Comparison of ENCODE assay signal across 8 cellular contexts in genomic region chr1:20185834-20186782, GRCh38. TPM values are rescaled to one million over a fixed set of nuclear protein-coding genes. Genes with fewer than 3 reads are reported as not detected.
DNase-seq lines count a peak whose midpoint lies in the region; ATAC-seq and TF ChIP-seq lines count a peak whose summit lies in the region.

PLA2G2C (minus strand) TSS chr1:20186518; CDS start chr1:20177363, 9,155 bp downstream.
UBXN10 (plus strand) TSS chr1:20186096; CDS start chr1:20190562, 4,466 bp downstream.

- no peaks in the 10 kb centered on the region for H3K36me3 ChIP-seq in CD8-positive, alpha-beta T cell (ENCODE audit: insufficient read depth, low read length)
- no peaks in the 10 kb centered on the region for H3K36me3 ChIP-seq in OCI-LY3 (replicated peaks; ENCODE audit: low read depth, low read length)
- no peaks in the 10 kb centered on the region for H3K36me3 ChIP-seq in spleen

- peak within 1 kb of the TSS; percentile 70 for H2AFZ ChIP-seq in OCI-LY3 (ENCODE audit: low read depth, low read length)

- peak within 1 kb of the TSS; percentile 93 for H3K4me2 ChIP-seq in OCI-LY3 (ENCODE audit: low read length)

- H3K9ac ChIP-seq in OCI-LY3 (ENCODE audit: low read length) = peak within 1 kb of the TSS; percentile 88

- peak within 1 kb of the TSS; percentile 47 for H3K4me3 ChIP-seq in CD8-positive, alpha-beta T cell (ENCODE audit: low read depth, low read length)
- H3K4me3 ChIP-seq in OCI-LY3 (ENCODE audit: low read length) (peak within 1 kb of the TSS; percentile 97), spleen (peak within 1 kb of the TSS; percentile 11 to 68 (median 29))

- no peaks in the 10 kb centered on the region for H3K27me3 ChIP-seq in CD8-positive, alpha-beta T cell (ENCODE audit: insufficient read depth, low read length)
- H3K27me3 ChIP-seq in OCI-LY3 (ENCODE audit: low read depth, low read length) (no peaks in the 10 kb centered on the region), spleen (replicated peaks in 1 of 7) (peaks cover 0 to 66% (median 22%) of the 10 kb centered on the region in 7 donors)

- 2 to 5% (median 2%) methylated on average over 17 to 52 of the region's 52 CpGs for WGBS in spleen, 5 donors

- intact Hi-C loops in CD8-positive, alpha-beta T cell (cut with DNase I, micrococcal nuclease) = no loop called here
- intact Hi-C loops in activated naive CD4-positive, alpha-beta T cell treated with anti-CD3 and anti-CD28 coated beads for 36 hours (cut with micrococcal nuclease) = loop anchor here (1.0 to 10.0 kb wide), 7 partner anchors 9 to 1109 kb away; partner anchors contain the start of genes ECE1 and TMCO4
- intact Hi-C loops in spleen (cut with DNase I; ENCODE audit: low total_unique reads) = no loop called here

- no peak for TF ChIP-seq CTCF in CD8-positive, alpha-beta T cell (IDR thresholded peaks at IDR 0.05)
- TF ChIP-seq CTCF in OCI-LY3 (IDR thresholded peaks at IDR 0.05; ENCODE audit: low read depth, low read length) (no peak), spleen (IDR thresholded peaks at IDR 0.05 in 8 of 11, conservative IDR thresholded peaks at IDR 0.05 in 3 of 11) (no peak)

- H3K27ac ChIP-seq in CD8-positive, alpha-beta T cell (ENCODE audit: low read depth, low read length) = peak within 1 kb of the TSS; percentile 39
- H3K27ac ChIP-seq in OCI-LY3 (ENCODE audit: low read length) = peak within 1 kb of the TSS; percentile 48
- H3K27ac ChIP-seq in spleen = peak within 1 kb of the TSS in 3 of 8 donors; percentile 53 to 59 (median 59)

- no peak for TF ChIP-seq POLR2A in spleen (IDR thresholded peaks at IDR 0.05)

- no peaks in the 10 kb centered on the region for H3K79me2 ChIP-seq in OCI-LY3 (ENCODE audit: low read length)

- no peaks in the 10 kb centered on the region for H3K9me3 ChIP-seq in CD8-positive, alpha-beta T cell (ENCODE audit: low read length)
- H3K9me3 ChIP-seq in OCI-LY3 (ENCODE audit: insufficient read depth, low read length) (no peaks in the 10 kb centered on the region), spleen (no peaks in the 10 kb centered on the region)

- ATAC-seq in CD8-positive, alpha-beta T cell = peak; percentile 25

- H3K36me3 Mint-ChIP-seq in CD8-positive, alpha-beta T cell = no peaks in the 10 kb centered on the region
- H3K36me3 Mint-ChIP-seq in activated naive CD4-positive, alpha-beta T cell treated with anti-CD3 and anti-CD28 coated beads for 36 hours (ENCODE audit: low read depth) = peaks cover 2% of the 10 kb centered on the region

- peak in 6 of 7 experiments; percentile 27 to 61 (median 38) for DNase-seq in CD8-positive, alpha-beta T cell
- DNase-seq in activated naive CD4-positive, alpha-beta T cell treated with anti-CD3 and anti-CD28 coated beads for 36 hours = peak; percentile 94
- DNase-seq in iPS-NIHi11 (ENCODE audit: low spot score) (peak; percentile 82), spleen (peak; percentile 87), COLO829 (ENCODE audit: low spot score) (no peak), SHP77 treated with DMSO at 0.1 percent for 48 hours (lab: John Stamatoyannopoulos, UW) (no peak), NCI-H2081 treated with DMSO at 0.1 percent for 48 hours (lab: John Stamatoyannopoulos, UW) (no peak)

- POLR2A ChIA-PET in CD8-positive, alpha-beta T cell (lab: Charles Lee) = no interaction called here

- H4K20me1 ChIP-seq in OCI-LY3 (ENCODE audit: insufficient read depth, low read length) = no peaks in the 10 kb centered on the region

- H3K4me1 Mint-ChIP-seq in CD8-positive, alpha-beta T cell (ENCODE audit: low read depth) = peaks cover 49% of the 10 kb centered on the region
- H3K4me1 Mint-ChIP-seq in activated naive CD4-positive, alpha-beta T cell treated with anti-CD3 and anti-CD28 coated beads for 36 hours (ENCODE audit: low read depth) = peaks cover 41% of the 10 kb centered on the region

- H3K27me3 Mint-ChIP-seq in CD8-positive, alpha-beta T cell (ENCODE audit: low read depth) = no peaks in the 10 kb centered on the region
- no peaks in the 10 kb centered on the region for H3K27me3 Mint-ChIP-seq in activated naive CD4-positive, alpha-beta T cell treated with anti-CD3 and anti-CD28 coated beads for 36 hours (ENCODE audit: low read depth)

- CTCF ChIA-PET in CD8-positive, alpha-beta T cell (lab: Charles Lee) = interaction anchor here (1.0 kb wide), 1 partner anchor 9 kb away, joined by 4 read pairs; no protein-coding TSS in a partner anchor
- CTCF ChIA-PET in activated naive CD4-positive, alpha-beta T cell treated with anti-CD3 and anti-CD28 coated beads for 36 hours (lab: Charles Lee) = interaction anchor here (0.6 to 2.3 kb wide), 2 partner anchors 13 to 21 kb away, joined by 4 to 7 read pairs; no protein-coding TSS in a partner anchor

- peak within 1 kb of the TSS; percentile 80 for H3K4me3 Mint-ChIP-seq in CD8-positive, alpha-beta T cell
- peak within 1 kb of the TSS; percentile 62 for H3K4me3 Mint-ChIP-seq in activated naive CD4-positive, alpha-beta T cell treated with anti-CD3 and anti-CD28 coated beads for 36 hours

- no peaks in the 10 kb centered on the region for H3K9me3 Mint-ChIP-seq in CD8-positive, alpha-beta T cell
- no peaks in the 10 kb centered on the region for H3K9me3 Mint-ChIP-seq in activated naive CD4-positive, alpha-beta T cell treated with anti-CD3 and anti-CD28 coated beads for 36 hours

- H3K4me1 ChIP-seq in CD8-positive, alpha-beta T cell (ENCODE audit: insufficient read depth, low read length) = peaks cover 35% of the 10 kb centered on the region
- peaks cover 20% of the 10 kb centered on the region for H3K4me1 ChIP-seq in OCI-LY3 (ENCODE audit: low read length)
- peaks cover 0 to 44% (median 22%) of the 10 kb centered on the region in 6 donors for H3K4me1 ChIP-seq in spleen

- H3K27ac Mint-ChIP-seq in CD8-positive, alpha-beta T cell = peak within 1 kb of the TSS; percentile 84
- H3K27ac Mint-ChIP-seq in activated naive CD4-positive, alpha-beta T cell treated with anti-CD3 and anti-CD28 coated beads for 36 hours = peak within 1 kb of the TSS; percentile 82

RNA-seq across cellular contexts. Expression of gene PLA2G2C, which starts in this region (rescaled TPM):
- not detected for total RNA-seq in CD8-positive, alpha-beta T cell
- total RNA-seq in activated naive CD4-positive, alpha-beta T cell treated with anti-CD3 and anti-CD28 coated beads for 36 hours = under 1 TPM; 0.94 to 0.95 TPM
- total RNA-seq in spleen = under 1 TPM in 1 of 7 donors, not detected in 6; 0.17 TPM
- not detected for polyA plus RNA-seq in spleen

RNA-seq across cellular contexts. Expression of gene UBXN10, which starts in this region (rescaled TPM):
- under 1 TPM; 0.14 to 0.22 TPM for total RNA-seq in CD8-positive, alpha-beta T cell
- under 1 TPM; 0.27 to 0.33 TPM for total RNA-seq in activated naive CD4-positive, alpha-beta T cell treated with anti-CD3 and anti-CD28 coated beads for 36 hours
- under 1 TPM; 0.15 to 0.26 (median 0.19) TPM for total RNA-seq in spleen
- under 1 TPM; 0.07 to 0.18 (median 0.10) TPM for polyA plus RNA-seq in spleen

Comparison
In these comparisons a context has a peak if more than half of its experiments do, and no peak if none do; other contexts are left out.
1. Peak in DNase-seq, ATAC-seq, H3K4me3 ChIP-seq and H3K27ac ChIP-seq in CD8-positive, alpha-beta T cell; RNA of the genes that start here not detected or under 1 TPM.
2. Peak in DNase-seq in activated naive CD4-positive, alpha-beta T cell treated with anti-CD3 and anti-CD28 coated beads for 36 hours; RNA of the genes that start here not detected or under 1 TPM.
3. Peak in DNase-seq and H3K4me3 ChIP-seq in spleen; RNA of the genes that start here not detected or under 1 TPM.
4. H3K4me3 ChIP-seq: peak in every context shown above with its lines; median percentile 97 in OCI-LY3; 47 in CD8-positive, alpha-beta T cell; 29 in spleen.